ENCODE assay signal across 29 cellular contexts in the genomic region with DNA sequence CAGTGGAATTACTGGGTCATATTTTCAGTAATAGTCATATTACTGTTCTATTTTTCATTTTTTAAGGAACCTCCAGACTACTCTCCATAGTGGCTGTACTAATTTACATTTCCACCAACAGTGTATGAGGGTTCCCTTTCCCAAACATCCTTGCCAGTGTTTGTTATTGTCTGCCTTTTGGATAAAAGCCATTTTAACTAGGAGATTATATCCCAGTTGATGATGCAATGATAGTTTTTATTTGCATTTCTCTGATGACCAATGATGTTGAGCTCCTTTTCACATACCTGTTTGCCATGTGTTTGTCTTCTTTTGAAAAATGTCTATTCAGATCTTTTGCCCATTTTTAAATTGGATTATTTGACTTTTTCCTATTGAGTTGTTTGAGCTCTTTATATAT.
"Had no signal": no experiment of that assay in that cellular context is flagged by ENCODE, and none has a peak within 500 bp of the region (broad histone marks: within the 10 kb centered on the region; RNA-seq: fewer than 3 reads in every experiment).

No MANE protein-coding gene starts in this region.

- H3K4me1 Mint-ChIP-seq: natural killer cell; nephron; neural progenitor cell; stimulated activated effector memory CD8-positive, alpha-beta T cell treated with anti-CD3 and anti-CD28 coated beads, Interleukin-12 subunit alpha, Interleukin-12 subunit beta, amount 100 ng/mL, for 72 hours; stimulated activated naive B cell treated with anti-CD40 and anti-IgM and Interleukin-4, amounts not matched to agents 10 μg/mL and 1 μg/mL and 100 μg/mL, for 72 hours had no signal

- H3K4me3 Mint-ChIP-seq: natural killer cell; nephron; neural progenitor cell; stimulated activated effector memory CD8-positive, alpha-beta T cell treated with anti-CD3 and anti-CD28 coated beads, Interleukin-12 subunit alpha, Interleukin-12 subunit beta, amount 100 ng/mL, for 72 hours; stimulated activated naive B cell treated with anti-CD40 and anti-IgM and Interleukin-4, amounts not matched to agents 10 μg/mL and 1 μg/mL and 100 μg/mL, for 72 hours; stimulated activated naive CD8-positive, alpha-beta T cell treated with anti-CD3 and anti-CD28 coated beads, Interleukin-15, Interleukin-2, amounts not matched to agents 100 ng/mL and 50 ng/mL, for 24 hours; type B pancreatic cell had no signal

- H3K79me2 ChIP-seq: parathyroid adenoma had no signal

- H3K4me1 ChIP-seq: neural progenitor cell, parathyroid adenoma, psoas muscle, right lobe of liver, sigmoid colon, suprapubic skin, testis, tibial artery, transverse colon, upper lobe of right lung, uterus had no signal

- H3K36me3 Mint-ChIP-seq: natural killer cell; stimulated activated effector memory CD8-positive, alpha-beta T cell treated with anti-CD3 and anti-CD28 coated beads, Interleukin-12 subunit alpha, Interleukin-12 subunit beta, amount 100 ng/mL, for 72 hours; stimulated activated naive B cell treated with anti-CD40 and anti-IgM and Interleukin-4, amounts not matched to agents 10 μg/mL and 1 μg/mL and 100 μg/mL, for 72 hours; type B pancreatic cell had no signal

- H3K9me3 Mint-ChIP-seq: type B pancreatic cell had no signal

- H3K4me3 ChIP-seq: neural progenitor cell, ovary, psoas muscle, right lobe of liver, sigmoid colon, suprapubic skin, testis, tibial artery, transverse colon, upper lobe of right lung, uterus had no signal

- H3K27me3 ChIP-seq: neural progenitor cell, ovary, right lobe of liver, sigmoid colon, suprapubic skin, testis, tibial artery, transverse colon, upper lobe of right lung, uterus had no signal

- DNase-seq: natural killer cell; occipital lobe; ovary; posterior cingulate gyrus; psoas muscle; right cardiac atrium; right lobe of liver; sigmoid colon; small intestine; stimulated activated CD4-positive, alpha-beta T cell treated with anti-CD3 and anti-CD28 coated beads, Interleukin-15, amount 100 ng/mL, for 24 hours; stimulated activated CD4-positive, alpha-beta T cell treated with anti-CD3 and anti-CD28 coated beads, Interleukin-2, amount 100 ng/mL, for 24 hours; stimulated activated CD4-positive, alpha-beta T cell treated with anti-CD3 and anti-CD28 coated beads, Interleukin-2, amount 100 ng/mL, for 48 hours; stimulated activated CD4-positive, alpha-beta T cell treated with anti-CD3 and anti-CD28 coated beads, Interleukin-4, amount 100 ng/mL, for 24 hours; stimulated activated naive B cell treated with anti-CD40 and anti-IgM and Interleukin-4, amounts not matched to agents 10 μg/mL and 1 μg/mL and 100 μg/mL, for 72 hours; stimulated activated naive CD4-positive, alpha-beta T cell treated with Interleukin-2 at 50 U/mL for 16 hours; substantia nigra; testis; tibial artery; transverse colon; upper lobe of right lung; uterus had no signal

- H3K27ac Mint-ChIP-seq: natural killer cell; nephron; neural progenitor cell; progenitor cell of endocrine pancreas; stimulated activated effector memory CD8-positive, alpha-beta T cell treated with anti-CD3 and anti-CD28 coated beads, Interleukin-12 subunit alpha, Interleukin-12 subunit beta, amount 100 ng/mL, for 72 hours; stimulated activated naive B cell treated with anti-CD40 and anti-IgM and Interleukin-4, amounts not matched to agents 10 μg/mL and 1 μg/mL and 100 μg/mL, for 72 hours; stimulated activated naive CD8-positive, alpha-beta T cell treated with anti-CD3 and anti-CD28 coated beads, Interleukin-15, Interleukin-2, amounts not matched to agents 100 ng/mL and 50 ng/mL, for 24 hours; type B pancreatic cell had no signal

- H3K36me3 ChIP-seq: neural progenitor cell, ovary, right lobe of liver, sigmoid colon, suprapubic skin, tibial artery, transverse colon, upper lobe of right lung, uterus had no signal

- H2AFZ ChIP-seq: neural progenitor cell, parathyroid adenoma had no signal

- H3K9ac ChIP-seq: neural progenitor cell, parathyroid adenoma had no signal

- H3K4me2 ChIP-seq: neural progenitor cell had no signal

- FAIRE-seq: small intestine had no signal

- H3K27me3 Mint-ChIP-seq: progenitor cell of endocrine pancreas; stimulated activated naive B cell treated with anti-CD40 and anti-IgM and Interleukin-4, amounts not matched to agents 10 μg/mL and 1 μg/mL and 100 μg/mL, for 72 hours; stimulated activated naive CD8-positive, alpha-beta T cell treated with anti-CD3 and anti-CD28 coated beads, Interleukin-15, Interleukin-2, amounts not matched to agents 100 ng/mL and 50 ng/mL, for 24 hours; type B pancreatic cell had no signal

- H3K9me3 ChIP-seq: ovary, psoas muscle, right lobe of liver, sigmoid colon, suprapubic skin, testis, tibial artery, transverse colon, upper lobe of right lung, uterus had no signal

- H3K27ac ChIP-seq: neural progenitor cell, ovary, parathyroid adenoma, psoas muscle, right lobe of liver, sigmoid colon, suprapubic skin, testis, tibial artery, transverse colon, upper lobe of right lung, uterus had no signal

- ATAC-seq: natural killer cell; psoas muscle; right cardiac atrium; stimulated activated effector memory CD8-positive, alpha-beta T cell treated with anti-CD3 and anti-CD28 coated beads, Interleukin-12 subunit alpha, Interleukin-12 subunit beta, amount 100 ng/mL, for 72 hours; stimulated activated naive B cell treated with anti-CD40 and anti-IgM and Interleukin-4, amounts not matched to agents 10 μg/mL and 1 μg/mL and 100 μg/mL, for 72 hours; upper lobe of right lung had no signal
